Comparison of ENCODE assay signal across 8 cellular contexts in the genomic region with DNA sequence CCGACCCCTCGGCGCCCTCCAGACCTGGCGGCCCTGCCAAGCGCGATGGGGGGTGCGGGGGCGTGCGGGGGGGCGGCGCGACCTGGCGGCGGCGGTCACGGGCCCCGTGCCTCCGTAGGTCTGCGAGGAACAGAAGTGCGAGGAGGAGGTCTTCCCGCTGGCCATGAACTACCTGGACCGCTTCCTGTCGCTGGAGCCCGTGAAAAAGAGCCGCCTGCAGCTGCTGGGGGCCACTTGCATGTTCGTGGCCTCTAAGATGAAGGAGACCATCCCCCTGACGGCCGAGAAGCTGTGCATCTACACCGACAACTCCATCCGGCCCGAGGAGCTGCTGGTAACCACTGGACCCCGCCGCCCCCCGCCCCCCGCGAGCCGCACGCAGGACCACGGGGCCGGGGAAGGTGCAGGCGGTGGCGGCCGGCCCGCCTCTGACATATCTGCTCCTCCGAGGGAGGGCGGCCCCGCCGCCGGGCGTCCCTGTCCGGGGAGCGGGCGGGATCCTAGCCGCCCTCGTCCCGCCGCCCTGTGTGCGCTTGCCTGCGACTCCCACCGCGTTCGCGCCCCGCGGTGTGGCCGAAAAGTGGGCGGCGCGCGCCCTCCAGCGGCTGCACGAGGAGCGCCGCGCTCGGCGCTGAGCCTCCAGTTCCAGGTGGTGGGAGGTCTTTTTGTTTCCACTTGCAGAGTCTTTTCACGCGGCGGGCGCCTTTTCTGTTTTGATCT. TPM values are rescaled to one million over a fixed set of nuclear protein-coding genes. Genes with fewer than 3 reads are reported as not detected.
A peak's percentile ranks its signal among the peaks of the same experiment; 100 is the strongest.
DNase-seq lines count a peak whose midpoint lies in the region; ATAC-seq and TF ChIP-seq lines count a peak whose summit lies in the region.

No MANE protein-coding gene starts in this region.

- peak overlapping the region; percentile 63 for H3K4me3 ChIP-seq in HEK293 (ENCODE audit: low read depth, low read length)
- H3K4me3 ChIP-seq in right lobe of liver: peak overlapping the region; percentile 73 to 94 (median 75)

- under 1% methylated on average over 22 of the region's 81 CpGs for WGBS in right lobe of liver (ENCODE audit: insufficient coverage, low coverage, low lambda C conversion rate, missing lambda C conversion rate)

- peak; percentile 35 for TF ChIP-seq POLR2A in right lobe of liver (IDR thresholded peaks at IDR 0.05)

- H3K4me1 Mint-ChIP-seq in activated CD4-positive, alpha-beta T cell treated with anti-CD3 and anti-CD28 coated beads, Interleukin-2, amount 10 ng/mL, durations not matched to agents 7 days and 5 days: peaks cover 12% of the 10 kb centered on the region
- H3K4me1 Mint-ChIP-seq in dendritic cell treated with granulocyte-macrophage colony-stimulating factor and Interleukin-4, amounts not matched to agents 40 ng/mL and 50 ng/mL, for 4 days (ENCODE audit: low read depth): peaks cover 31% of the 10 kb centered on the region

- no peaks in the 10 kb centered on the region for H3K36me3 Mint-ChIP-seq in activated CD4-positive, alpha-beta T cell treated with anti-CD3 and anti-CD28 coated beads, Interleukin-2, amount 10 ng/mL, durations not matched to agents 7 days and 5 days (ENCODE audit: low read depth)
- H3K36me3 Mint-ChIP-seq in dendritic cell treated with granulocyte-macrophage colony-stimulating factor and Interleukin-4, amounts not matched to agents 40 ng/mL and 50 ng/mL, for 4 days (ENCODE audit: low read depth): no peaks in the 10 kb centered on the region

- DNase-seq in DMS53 (lab: John Stamatoyannopoulos, UW) (peak; percentile 94), NCI-H345 treated with DMSO at 0.1 percent for 48 hours (lab: John Stamatoyannopoulos, UW; ENCODE audit: unreplicated experiment) (peak; percentile 51), right lobe of liver (peak; percentile 84 to 86 (median 85))
- DNase-seq in activated CD4-positive, alpha-beta T cell treated with anti-CD3 and anti-CD28 coated beads, Interleukin-2, amount 10 ng/mL, durations not matched to agents 7 days and 5 days: peak; percentile 73
- peak; percentile 76 to 85 for DNase-seq in stimulated activated CD4-positive, alpha-beta T cell treated with anti-CD3 and anti-CD28 coated beads, Interleukin-2, amount 100 ng/mL, for 48 hours

- H3K27ac Mint-ChIP-seq in activated CD4-positive, alpha-beta T cell treated with anti-CD3 and anti-CD28 coated beads, Interleukin-2, amount 10 ng/mL, durations not matched to agents 7 days and 5 days: no peak overlapping the region
- no peak overlapping the region for H3K27ac Mint-ChIP-seq in dendritic cell treated with granulocyte-macrophage colony-stimulating factor and Interleukin-4, amounts not matched to agents 40 ng/mL and 50 ng/mL, for 4 days

- intact Hi-C loops in dendritic cell treated with granulocyte-macrophage colony-stimulating factor and Interleukin-4, amounts not matched to agents 40 ng/mL and 50 ng/mL, for 4 days (cut with micrococcal nuclease): loop anchor here (1.0 kb wide), 2 partner anchors 350 to 542 kb away; no protein-coding TSS in a partner anchor
- intact Hi-C loops in right lobe of liver (cut with DNase I): no loop called here

- peak overlapping the region; percentile 91; the same call in 1 of the 2 replicates for H3K27ac ChIP-seq in HEK293 (ENCODE audit: extremely low read depth, low read depth, low read length)
- H3K27ac ChIP-seq in right lobe of liver: peak overlapping the region; percentile 65 to 84 (median 81)

- CTCF ChIA-PET in HEK293 (lab: Yijun Ruan, JAX): interaction anchor here (0.6 to 4.8 kb wide), 20 partner anchors 12 to 688 kb away, joined by 3 to 54 read pairs (median 4); partner anchors contain the start of gene MYEOV
- CTCF ChIA-PET in activated CD4-positive, alpha-beta T cell treated with anti-CD3 and anti-CD28 coated beads, Interleukin-2, amount 10 ng/mL, durations not matched to agents 7 days and 5 days (lab: Charles Lee): interaction anchor here (1.0 to 2.2 kb wide), 7 partner anchors 12 to 542 kb away, joined by 3 to 7 read pairs (median 4); no protein-coding TSS in a partner anchor

- no peaks in the 10 kb centered on the region for H3K9me3 Mint-ChIP-seq in activated CD4-positive, alpha-beta T cell treated with anti-CD3 and anti-CD28 coated beads, Interleukin-2, amount 10 ng/mL, durations not matched to agents 7 days and 5 days
- no peaks in the 10 kb centered on the region for H3K9me3 Mint-ChIP-seq in dendritic cell treated with granulocyte-macrophage colony-stimulating factor and Interleukin-4, amounts not matched to agents 40 ng/mL and 50 ng/mL, for 4 days

- POLR2A ChIA-PET in HEK293 (lab: Yijun Ruan, JAX): interaction anchor here (0.6 to 2.2 kb wide), 7 partner anchors 32 to 542 kb away, joined by 3 to 6 read pairs (median 4); partner anchors contain the start of gene LTO1
- POLR2A ChIA-PET in activated CD4-positive, alpha-beta T cell treated with anti-CD3 and anti-CD28 coated beads, Interleukin-2, amount 10 ng/mL, durations not matched to agents 7 days and 5 days (lab: Charles Lee): no interaction called here

- peaks cover 3% of the 10 kb centered on the region; the same call in 1 of the 2 replicates for H3K4me1 ChIP-seq in HEK293 (ENCODE audit: control insufficient read depth, insufficient read depth, low read length)
- peaks cover 0 to 38% (median 18%) of the 10 kb centered on the region in 4 donors for H3K4me1 ChIP-seq in right lobe of liver

- ATAC-seq in right lobe of liver (peak; percentile 56 to 72 (median 70)), GM21717 (IDR thresholded peaks at IDR 0.05; ENCODE audit: unreplicated experiment) (no peak)

- H3K27me3 ChIP-seq in right lobe of liver: no peaks in the 10 kb centered on the region

- peak overlapping the region; percentile 68 for H3K4me3 Mint-ChIP-seq in activated CD4-positive, alpha-beta T cell treated with anti-CD3 and anti-CD28 coated beads, Interleukin-2, amount 10 ng/mL, durations not matched to agents 7 days and 5 days
- H3K4me3 Mint-ChIP-seq in dendritic cell treated with granulocyte-macrophage colony-stimulating factor and Interleukin-4, amounts not matched to agents 40 ng/mL and 50 ng/mL, for 4 days: peak overlapping the region; percentile 75

- H3K36me3 ChIP-seq in HEK293 (ENCODE audit: control insufficient read depth in 2 of 2, insufficient read depth in 1 of 2, low read length in 2 of 2): peaks cover 0 to 44% of the 10 kb centered on the region in 2 experiments; a peak in 1 of 3 replicates
- H3K36me3 ChIP-seq in right lobe of liver: peaks cover 0 to 17% (median 3%) of the 10 kb centered on the region in 4 donors

- H3K9me3 ChIP-seq in HEK293 (ENCODE audit: control insufficient read depth, insufficient read depth, low read depth, low read length) (no peaks in the 10 kb centered on the region), right lobe of liver (no peaks in the 10 kb centered on the region)

- H3K27me3 Mint-ChIP-seq in activated CD4-positive, alpha-beta T cell treated with anti-CD3 and anti-CD28 coated beads, Interleukin-2, amount 10 ng/mL, durations not matched to agents 7 days and 5 days: peaks cover 32% of the 10 kb centered on the region
- H3K27me3 Mint-ChIP-seq in dendritic cell treated with granulocyte-macrophage colony-stimulating factor and Interleukin-4, amounts not matched to agents 40 ng/mL and 50 ng/mL, for 4 days: peaks cover 72% of the 10 kb centered on the region

- TF ChIP-seq CTCF in HEK293 (tag by site-specific recombination; IDR thresholded peaks at IDR 0.05): peak; percentile 70
- TF ChIP-seq CTCF in right lobe of liver (IDR thresholded peaks at IDR 0.05): peak; percentile 90 to 98 (median 92)

TF ChIP-seq in HEK293, 187 proteins besides CTCF, POLR2A, EP300 and RAD21 (continues in another document):
- TF ChIP-seq GLIS1 (tag by site-specific recombination; IDR thresholded peaks at IDR 0.05) (peak; percentile 65), ZNF561 (tag by site-specific recombination; IDR thresholded peaks at IDR 0.05; ENCODE audit: borderline replicate concordance) (peak; percentile 58; the same call in 1 of the 2 replicates), IKZF3 (tag by site-specific recombination; IDR thresholded peaks at IDR 0.05) (0 out of 2 replicates have a peak, but pooled peaks have one; percentile 23), ZNF654 (tag by site-specific recombination; IDR thresholded peaks at IDR 0.05; ENCODE audit: low read depth) (peak; percentile 46), SP3 (tag by site-specific recombination; IDR thresholded peaks at IDR 0.05) (peak; percentile 30; the same call in 1 of the 2 replicates), ZFHX2 (tag by site-specific recombination; conservative IDR thresholded peaks at IDR 0.05) (peak; percentile 56), ZNF426 (tag by site-specific recombination; IDR thresholded peaks at IDR 0.05) (no peak)
- TF ChIP-seq, protein P1, sequence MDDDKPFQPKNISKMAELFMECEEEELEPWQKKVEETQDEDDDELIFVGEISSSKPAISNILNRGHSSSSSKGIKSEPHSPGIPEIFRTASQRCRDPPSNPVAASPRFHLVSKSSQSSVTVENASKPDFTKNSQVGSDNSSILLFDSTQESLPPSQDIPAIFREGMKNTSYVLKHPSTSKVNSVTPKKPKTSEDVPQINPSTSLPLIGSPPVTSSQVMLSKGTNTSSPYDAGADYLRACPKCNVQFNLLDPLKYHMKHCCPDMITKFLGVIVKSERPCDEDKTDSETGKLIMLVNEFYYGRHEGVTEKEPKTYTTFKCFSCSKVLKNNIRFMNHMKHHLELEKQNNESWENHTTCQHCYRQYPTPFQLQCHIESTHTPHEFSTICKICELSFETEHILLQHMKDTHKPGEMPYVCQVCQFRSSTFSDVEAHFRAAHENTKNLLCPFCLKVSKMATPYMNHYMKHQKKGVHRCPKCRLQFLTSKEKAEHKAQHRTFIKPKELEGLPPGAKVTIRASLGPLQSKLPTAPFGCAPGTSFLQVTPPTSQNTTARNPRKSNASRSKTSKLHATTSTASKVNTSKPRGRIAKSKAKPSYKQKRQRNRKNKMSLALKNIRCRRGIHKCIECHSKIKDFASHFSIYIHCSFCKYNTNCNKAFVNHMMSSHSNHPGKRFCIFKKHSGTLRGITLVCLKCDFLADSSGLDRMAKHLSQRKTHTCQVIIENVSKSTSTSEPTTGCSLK (tag by site-specific recombination; IDR thresholded peaks at IDR 0.05): no peak

RNA-seq across cellular contexts. Expression of gene CCND1, which starts 2.1 kb away (rescaled TPM):
- under 1 TPM; 0.21 to 0.42 TPM for total RNA-seq in activated CD4-positive, alpha-beta T cell treated with anti-CD3 and anti-CD28 coated beads, Interleukin-2, amount 10 ng/mL, durations not matched to agents 7 days and 5 days
- 100 to 1,000 TPM in 3 of 6 experiments, 10 to 100 TPM in 3; 67.0 to 283 (median 94.1) TPM for total RNA-seq in right lobe of liver

RNA-seq across cellular contexts. Expression of gene LTO1, which starts 32.1 kb away (rescaled TPM):
- 10 to 100 TPM; 30.7 to 34.0 TPM for total RNA-seq in activated CD4-positive, alpha-beta T cell treated with anti-CD3 and anti-CD28 coated beads, Interleukin-2, amount 10 ng/mL, durations not matched to agents 7 days and 5 days
- total RNA-seq in right lobe of liver: 1 to 10 TPM; 4.1 to 7.9 (median 5.6) TPM

Comparison
In these comparisons a context has a peak if more than half of its experiments do, and no peak if none do; other contexts are left out.
1. RNA of gene CCND1, which starts 2.1 kb away (total RNA-seq): 67.0 to 283 TPM in right lobe of liver; 0.21 to 0.42 TPM in activated CD4-positive, alpha-beta T cell treated with anti-CD3 and anti-CD28 coated beads, Interleukin-2, amount 10 ng/mL, durations not matched to agents 7 days and 5 days; every median in the first group is over 10 times any median in the second.
2. Peak in every context shown above with its lines, with median percentiles within 50 percentile points of each other: DNase-seq.